Comparison of ENCODE assay signal across 19 cellular contexts in genomic region chr1:164670026-164670425, GRCh38.
DNase-seq lines count a peak whose midpoint lies in the region; ATAC-seq and TF ChIP-seq lines count a peak whose summit lies in the region.
"Had no signal": no experiment of that assay in that cellular context is flagged by ENCODE, and none has a peak within 500 bp of the region (broad histone marks: within the 10 kb centered on the region; RNA-seq: fewer than 3 reads in every experiment).

No MANE protein-coding gene starts in this region.

- intact Hi-C loops in Right ventricle myocardium inferior (cut with DNase I) (no loop called here), left cardiac atrium (cut with DNase I) (no loop called here), esophagus muscularis mucosa (cut with DNase I) (no loop called here), uterus (cut with DNase I; ENCODE audit: low total_unique reads) (no loop called here), testis (cut with DNase I; ENCODE audit: low total_unique reads) (no loop called here)

- H3K9me2 ChIP-seq in neural cell (ENCODE audit: insufficient read depth, low read length) = no peaks in the 10 kb centered on the region

- no peak for TF ChIP-seq CTCF in esophagus muscularis mucosa (IDR thresholded peaks at IDR 0.05)
- no peak for TF ChIP-seq CTCF in neural cell (IDR thresholded peaks at IDR 0.05; ENCODE audit: poor library complexity, severe bottlenecking)
- TF ChIP-seq CTCF in uterus (IDR thresholded peaks at IDR 0.05) = no peak
- no peak for TF ChIP-seq CTCF in testis (IDR thresholded peaks at IDR 0.05)

- H3K4me3 ChIP-seq in esophagus muscularis mucosa (no peak overlapping the region), neural cell (ENCODE audit: low read length) (no peak overlapping the region), uterus (no peak overlapping the region), testis (no peak overlapping the region)
- H3K4me3 ChIP-seq: GM23248 had no signal

- H3K9ac ChIP-seq in neural cell (ENCODE audit: low read length) = no peak overlapping the region
- H3K9ac ChIP-seq: GM23248 had no signal

- no peak for TF ChIP-seq RAD21 in neural cell (conservative IDR thresholded peaks at IDR 0.05)

- H3K9me3 ChIP-seq in esophagus muscularis mucosa (no peaks in the 10 kb centered on the region), neural cell (ENCODE audit: low read length) (no peaks in the 10 kb centered on the region), uterus (no peaks in the 10 kb centered on the region), testis (no peaks in the 10 kb centered on the region)

- TF ChIP-seq EP300 in esophagus muscularis mucosa (IDR thresholded peaks at IDR 0.05) (no peak), neural cell (conservative IDR thresholded peaks at IDR 0.05; ENCODE audit: poor library complexity, severe bottlenecking) (no peak)

- no peaks in the 10 kb centered on the region for H3K36me3 ChIP-seq in esophagus muscularis mucosa
- H3K36me3 ChIP-seq in neural cell (ENCODE audit: insufficient read depth, low read length) = no peaks in the 10 kb centered on the region
- H3K36me3 ChIP-seq in uterus = no peaks in the 10 kb centered on the region
- no peaks in the 10 kb centered on the region for H3K36me3 ChIP-seq in testis (ENCODE audit: low read depth, missing control alignments)

- H3F3A ChIP-seq in neural cell (ENCODE audit: insufficient read depth, low read length, poor library complexity, severe bottlenecking) = no peaks in the 10 kb centered on the region

- H3K27ac ChIP-seq in esophagus muscularis mucosa (replicated peaks in 1 of 4) = peak overlapping the region in 3 of 4 donors; percentile 63 to 68 (median 64)
- peak overlapping the region; percentile 17 for H3K27ac ChIP-seq in neural cell (ENCODE audit: low read length)
- peak overlapping the region; percentile 59 to 68 for H3K27ac ChIP-seq in uterus
- no peak overlapping the region for H3K27ac ChIP-seq in testis
- H3K27ac ChIP-seq: 22Rv1, GM23248 had no signal

- H2AFZ ChIP-seq in neural cell (ENCODE audit: low read depth, low read length) = no peak overlapping the region
- H2AFZ ChIP-seq: GM23248 had no signal

- H4K20me1 ChIP-seq in neural cell (ENCODE audit: insufficient read depth) = no peaks in the 10 kb centered on the region

- peaks cover 35 to 97% (median 93%) of the 10 kb centered on the region in 4 donors for H3K4me1 ChIP-seq in esophagus muscularis mucosa
- H3K4me1 ChIP-seq in uterus = peaks cover 7 to 17% of the 10 kb centered on the region in 2 donors
- H3K4me1 ChIP-seq in testis = peaks cover 12% of the 10 kb centered on the region

- no peaks in the 10 kb centered on the region for H3K27me3 ChIP-seq in esophagus muscularis mucosa
- H3K27me3 ChIP-seq in neural cell (ENCODE audit: insufficient read depth, low read depth, low read length) = no peaks in the 10 kb centered on the region
- H3K27me3 ChIP-seq in uterus = no peaks in the 10 kb centered on the region
- H3K27me3 ChIP-seq in testis = no peaks in the 10 kb centered on the region

- DNase-seq in Right ventricle myocardium inferior (ENCODE audit: missing footprints) = no peak
- no peak for DNase-seq in left cardiac atrium
- DNase-seq in esophagus muscularis mucosa (ENCODE audit: extremely low spot score) = no peak
- DNase-seq in uterus = no peak
- DNase-seq in testis = no peak
- DNase-seq in central memory CD4-positive, alpha-beta T cell = no peak
- DNase-seq: GDM1, GM23248, MM.1S, NCI-H1092, NCI-H146, NCI-H2081 treated with DMSO at 0.1 percent for 48 hours, NCI-H510A, NCI-H748 treated with DMSO at 0.1 percent for 48 hours, OCI-M1, SHP77 had no signal

- no peak overlapping the region for H3K4me2 ChIP-seq in neural cell (ENCODE audit: low read length)

- peaks cover 91% of the 10 kb centered on the region for H3K79me2 ChIP-seq in neural cell (replicated peaks; ENCODE audit: insufficient read depth, low read length)

- no peak for TF ChIP-seq POLR2A in esophagus muscularis mucosa (IDR thresholded peaks at IDR 0.05; ENCODE audit: low read depth)
- TF ChIP-seq POLR2A in uterus (IDR thresholded peaks at IDR 0.05) = no peak
- TF ChIP-seq POLR2A in testis (IDR thresholded peaks at IDR 0.05) = no peak

- 100% methylated on average over 1 of the region's 1 CpG for WGBS in esophagus muscularis mucosa
- 78 to 95% methylated on average over 1 of the region's 1 CpG for WGBS in testis, 2 donors

- peak; percentile 15 for ATAC-seq in Right ventricle myocardium inferior
- no peak for ATAC-seq in left cardiac atrium
- ATAC-seq in GM18519 (IDR thresholded peaks at IDR 0.05; ENCODE audit: low FRiP score, unreplicated experiment) = no peak

TF ChIP-seq in neural cell, 6 proteins besides CTCF, POLR2A, EP300 and RAD21:
- no peak for TF ChIP-seq TAF1 (IDR thresholded peaks at IDR 0.05; ENCODE audit: low read depth)
- no peak for TF ChIP-seq SMC3 (conservative IDR thresholded peaks at IDR 0.05; ENCODE audit: poor library complexity)
- no peak for TF ChIP-seq MXI1 (conservative IDR thresholded peaks at IDR 0.05; ENCODE audit: poor library complexity, severe bottlenecking)
- no peak for TF ChIP-seq POLR2AphosphoS5 (IDR thresholded peaks at IDR 0.05)
- TF ChIP-seq EZH2 (IDR thresholded peaks at IDR 0.05; ENCODE audit: borderline replicate concordance, insufficient read depth, low read length, poor library complexity, severe bottlenecking) = no peak
- no peak for TF ChIP-seq REST (IDR thresholded peaks at IDR 0.05; ENCODE audit: borderline replicate concordance)
TF ChIP-seq in neural cell: peak in this region for 0.

Comparison
In these comparisons a context has a peak if more than half of its experiments do, and no peak if none do; other contexts are left out.
1. H3K27ac ChIP-seq: peak in esophagus muscularis mucosa (3 of 4), neural cell (single experiment) and uterus (2 of 2); none in testis (0 of 2).